In genomic region chr2:99728166-99728565, GRCh38 we compare ENCODE assay signal across 24 cellular contexts.
DNase-seq lines count a peak whose midpoint lies in the region; ATAC-seq and TF ChIP-seq lines count a peak whose summit lies in the region.
"Had no signal": no experiment of that assay in that cellular context is flagged by ENCODE, and none has a peak within 500 bp of the region (broad histone marks: within the 10 kb centered on the region; RNA-seq: fewer than 3 reads in every experiment).

No MANE protein-coding gene starts in this region.

- H3K4me1 Mint-ChIP-seq in chondrocyte (ENCODE audit: low read depth) (peaks cover 36% of the 10 kb centered on the region), nephron progenitor cell (peaks cover 23% of the 10 kb centered on the region)

- no peaks in the 10 kb centered on the region for H3K36me3 ChIP-seq in right atrium auricular region
- no peaks in the 10 kb centered on the region for H3K36me3 ChIP-seq in testis (ENCODE audit: low read depth, missing control alignments)
- H3K36me3 ChIP-seq: BLaER1 had no signal

- ATAC-seq in Right ventricle myocardium inferior (peak; percentile 58), left ventricle myocardium superior (peak; percentile 68)

- no peaks in the 10 kb centered on the region for H3K27me3 ChIP-seq in right atrium auricular region
- H3K27me3 ChIP-seq in testis, result no peaks in the 10 kb centered on the region
- H3K27me3 ChIP-seq: BLaER1 had no signal

- H3K27ac Mint-ChIP-seq in chondrocyte (ENCODE audit: unreplicated experiment) (peak overlapping the region; percentile 12), nephron progenitor cell (peak overlapping the region; percentile 58)
- H3K27ac Mint-ChIP-seq: CD4-positive, alpha-beta T cell had no signal

- H3K4me1 ChIP-seq in right atrium auricular region, result peaks cover 0 to 36% of the 10 kb centered on the region in 2 donors
- H3K4me1 ChIP-seq in testis, result no peaks in the 10 kb centered on the region
- H3K4me1 ChIP-seq: BLaER1 had no signal

- WGBS in testis, 2 donors, result 70 to 90% methylated on average over 4 of the region's 4 CpGs

- no peak for TF ChIP-seq POLR2A in testis (IDR thresholded peaks at IDR 0.05)

- H3K36me3 Mint-ChIP-seq in chondrocyte (ENCODE audit: low read depth) (peaks cover 3% of the 10 kb centered on the region), nephron progenitor cell (ENCODE audit: low read depth) (peaks cover 43% of the 10 kb centered on the region)

- DNase-seq in Right ventricle myocardium inferior (ENCODE audit: missing footprints) (no peak), right atrium auricular region (ENCODE audit: low spot score) (no peak), chondrocyte (ENCODE audit: low spot score) (no peak), left ventricle myocardium superior (no peak), nephron progenitor cell (no peak), DMS 273 treated with DMSO at 0.1 percent for 48 hours (lab: John Stamatoyannopoulos, UW) (no peak), NCI-H524 treated with DMSO at 0.1 percent for 48 hours (lab: John Stamatoyannopoulos, UW) (no peak), testis (no peak)
- DNase-seq: CD4-positive, alpha-beta T cell; DMS53; MM.1S; NCI-H1417; NCI-H1694 treated with DMSO at 0.1 percent for 48 hours; NCI-H2081 treated with DMSO at 0.1 percent for 48 hours; NCI-H2171 treated with DMSO at 0.1 percent for 48 hours; NCI-H345; NCI-H510A treated with DMSO at 0.1 percent for 48 hours; NCI-H774; RPMI8226; SIG-M5 had no signal

- H3K27me3 Mint-ChIP-seq in chondrocyte (ENCODE audit: low read depth), result no peaks in the 10 kb centered on the region
- no peaks in the 10 kb centered on the region for H3K27me3 Mint-ChIP-seq in nephron progenitor cell (ENCODE audit: low read depth, poor library complexity)
- H3K27me3 Mint-ChIP-seq: CD4-positive, alpha-beta T cell; IgD-negative memory B cell had no signal

- intact Hi-C loops in Right ventricle myocardium inferior (cut with DNase I), result no loop called here
- intact Hi-C loops in left ventricle myocardium superior (cut with micrococcal nuclease), result no loop called here
- intact Hi-C loops in testis (cut with DNase I; ENCODE audit: low total_unique reads), result no loop called here

- TF ChIP-seq CTCF in right atrium auricular region (IDR thresholded peaks at IDR 0.05), result no peak
- no peak for TF ChIP-seq CTCF in chondrocyte (IDR thresholded peaks at IDR 0.05)
- TF ChIP-seq CTCF in nephron progenitor cell (IDR thresholded peaks at IDR 0.05), result no peak
- no peak for TF ChIP-seq CTCF in testis (IDR thresholded peaks at IDR 0.05)

- H3K27ac ChIP-seq in right atrium auricular region, result peak overlapping the region in 1 of 2 donors; percentile 60
- no peak overlapping the region for H3K27ac ChIP-seq in testis
- H3K27ac ChIP-seq: BLaER1, KMS-11, SK-N-MC had no signal

- H3K4me3 ChIP-seq in right atrium auricular region, result no peak overlapping the region
- H3K4me3 ChIP-seq in testis, result no peak overlapping the region
- H3K4me3 ChIP-seq: BLaER1, SK-N-MC had no signal

- H3K4me3 Mint-ChIP-seq in chondrocyte (ENCODE audit: unreplicated experiment) (no peak overlapping the region), nephron progenitor cell (no peak overlapping the region)
- H3K4me3 Mint-ChIP-seq: CD4-positive, alpha-beta T cell; IgD-negative memory B cell had no signal

- H3K9me3 ChIP-seq in right atrium auricular region (no peaks in the 10 kb centered on the region), testis (no peaks in the 10 kb centered on the region)

- H3K9me3 Mint-ChIP-seq in chondrocyte (ENCODE audit: low read depth) (peaks cover 3% of the 10 kb centered on the region), nephron progenitor cell (peaks cover 23% of the 10 kb centered on the region)
